ENCODE assay signal across 16 cellular contexts in genomic region chr17:44978807-44979206, GRCh38. TPM values are rescaled to one million over a fixed set of nuclear protein-coding genes. Genes with fewer than 3 reads are reported as not detected.
"Had no signal": no experiment of that assay in that cellular context is flagged by ENCODE, and none has a peak within 500 bp of the region (broad histone marks: within the 10 kb centered on the region; RNA-seq: fewer than 3 reads in every experiment).

No MANE protein-coding gene starts in this region.

- H3K36me3 ChIP-seq: adrenal gland, lower lobe of right lung, thoracic aorta had no signal

- H3K9me3 ChIP-seq: adrenal gland, lower lobe of right lung, thoracic aorta had no signal

- H3K4me3 Mint-ChIP-seq: immature natural killer cell, nephron progenitor cell had no signal

- H3K4me3 ChIP-seq: adrenal gland, lower lobe of right lung, thoracic aorta had no signal

- H3K4me1 ChIP-seq: foreskin keratinocyte had no signal

- H3K36me3 Mint-ChIP-seq: activated naive CD4-positive, alpha-beta T cell treated with anti-CD3 and anti-CD28 coated beads, Interleukin-2, amount 50 U/mL, for 72 hours; immature natural killer cell had no signal

- FAIRE-seq: astrocyte, small intestine, TTC549 had no signal

- H3K27ac ChIP-seq: adrenal gland, foreskin keratinocyte, lower lobe of right lung, thoracic aorta had no signal

- H3K9me3 Mint-ChIP-seq: activated naive CD4-positive, alpha-beta T cell treated with anti-CD3 and anti-CD28 coated beads, Interleukin-2, amount 50 U/mL, for 72 hours; immature natural killer cell; nephron progenitor cell had no signal

- H3K27me3 ChIP-seq: adrenal gland had no signal

- H3K27ac Mint-ChIP-seq: immature natural killer cell, nephron progenitor cell had no signal

- DNase-seq: activated CD4-positive, alpha-beta T cell treated with anti-CD3 and anti-CD28 coated beads, Interleukin-2, amount 50 U/mL, for 48 hours; activated gamma-delta T cell; adrenal gland; dermis blood vessel endothelial cell; effector memory CD4-positive, alpha-beta T cell; foreskin keratinocyte; immature natural killer cell; lower lobe of right lung; nephron progenitor cell; stimulated activated CD4-positive, alpha-beta T cell treated with anti-CD3 and anti-CD28 coated beads, Interleukin-4, amount 100 ng/mL, for 1 hour; SW 1271 had no signal

- ATAC-seq: activated naive CD4-positive, alpha-beta T cell treated with anti-CD3 and anti-CD28 coated beads, Interleukin-2, amount 50 U/mL, for 72 hours; foreskin keratinocyte had no signal

- H3K4me1 Mint-ChIP-seq: immature natural killer cell had no signal

RNA-seq across cellular contexts. Expression of gene C1QL1, which starts 10.7 kb away (rescaled TPM):
- total RNA-seq: astrocyte, dermis blood vessel endothelial cell, lower lobe of right lung had no signal
